In the genomic region with DNA sequence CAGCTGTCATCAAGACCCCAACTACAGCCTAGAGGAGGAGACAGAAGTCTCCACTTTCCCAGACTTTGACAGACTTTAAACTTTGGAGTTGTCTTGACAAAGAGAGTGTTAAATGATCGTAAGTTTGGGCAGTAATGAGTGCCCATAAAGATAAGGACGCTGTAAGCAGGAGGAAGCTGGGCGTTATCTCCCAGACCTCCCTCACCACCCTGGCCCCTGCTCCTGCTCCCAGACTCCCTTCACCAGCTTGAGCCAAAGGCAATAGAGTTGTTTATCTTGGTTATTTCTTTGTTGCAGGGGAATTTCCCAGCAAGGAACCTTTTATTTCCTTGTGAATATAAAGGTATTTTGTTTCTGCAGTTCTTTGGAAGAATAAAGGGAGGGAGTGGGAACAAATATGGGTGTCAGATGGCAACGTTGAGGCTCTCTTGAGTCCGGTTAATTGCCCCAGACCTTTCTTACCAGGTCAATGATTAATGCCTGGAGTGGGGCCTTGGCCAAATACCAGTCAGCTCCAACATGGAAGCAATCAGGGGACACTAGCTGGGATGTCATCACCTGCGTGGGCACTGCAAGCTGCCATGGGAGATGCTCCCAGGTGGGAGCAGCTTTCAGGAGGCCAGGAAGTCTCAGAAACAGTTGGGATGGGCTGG, we compare ENCODE assay signal across 1 cellular context.
TF ChIP-seq lines count a peak whose summit lies in the region.

No MANE protein-coding gene starts in this region.

TF ChIP-seq in K562, 482 proteins besides CTCF, POLR2A, EP300 and RAD21 (continued from another document and continues in another):
- no peak for TF ChIP-seq ZNF586 (CRISPR knock-in tag; conservative IDR thresholded peaks at IDR 0.05)
- TF ChIP-seq, protein P1, sequence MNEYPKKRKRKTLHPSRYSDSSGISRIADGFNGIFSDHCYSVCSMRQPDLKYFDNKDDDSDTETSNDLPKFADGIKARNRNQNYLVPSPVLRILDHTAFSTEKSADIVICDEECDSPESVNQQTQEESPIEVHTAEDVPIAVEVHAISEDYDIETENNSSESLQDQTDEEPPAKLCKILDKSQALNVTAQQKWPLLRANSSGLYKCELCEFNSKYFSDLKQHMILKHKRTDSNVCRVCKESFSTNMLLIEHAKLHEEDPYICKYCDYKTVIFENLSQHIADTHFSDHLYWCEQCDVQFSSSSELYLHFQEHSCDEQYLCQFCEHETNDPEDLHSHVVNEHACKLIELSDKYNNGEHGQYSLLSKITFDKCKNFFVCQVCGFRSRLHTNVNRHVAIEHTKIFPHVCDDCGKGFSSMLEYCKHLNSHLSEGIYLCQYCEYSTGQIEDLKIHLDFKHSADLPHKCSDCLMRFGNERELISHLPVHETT (CRISPR knock-in tag; conservative IDR thresholded peaks at IDR 0.05 in 1 of 2, IDR thresholded peaks at IDR 0.05 in 1 of 2), result peak in 1 of 2 experiments; percentile 61; a peak in 2 of 4 replicates
- TF ChIP-seq, protein P2, sequence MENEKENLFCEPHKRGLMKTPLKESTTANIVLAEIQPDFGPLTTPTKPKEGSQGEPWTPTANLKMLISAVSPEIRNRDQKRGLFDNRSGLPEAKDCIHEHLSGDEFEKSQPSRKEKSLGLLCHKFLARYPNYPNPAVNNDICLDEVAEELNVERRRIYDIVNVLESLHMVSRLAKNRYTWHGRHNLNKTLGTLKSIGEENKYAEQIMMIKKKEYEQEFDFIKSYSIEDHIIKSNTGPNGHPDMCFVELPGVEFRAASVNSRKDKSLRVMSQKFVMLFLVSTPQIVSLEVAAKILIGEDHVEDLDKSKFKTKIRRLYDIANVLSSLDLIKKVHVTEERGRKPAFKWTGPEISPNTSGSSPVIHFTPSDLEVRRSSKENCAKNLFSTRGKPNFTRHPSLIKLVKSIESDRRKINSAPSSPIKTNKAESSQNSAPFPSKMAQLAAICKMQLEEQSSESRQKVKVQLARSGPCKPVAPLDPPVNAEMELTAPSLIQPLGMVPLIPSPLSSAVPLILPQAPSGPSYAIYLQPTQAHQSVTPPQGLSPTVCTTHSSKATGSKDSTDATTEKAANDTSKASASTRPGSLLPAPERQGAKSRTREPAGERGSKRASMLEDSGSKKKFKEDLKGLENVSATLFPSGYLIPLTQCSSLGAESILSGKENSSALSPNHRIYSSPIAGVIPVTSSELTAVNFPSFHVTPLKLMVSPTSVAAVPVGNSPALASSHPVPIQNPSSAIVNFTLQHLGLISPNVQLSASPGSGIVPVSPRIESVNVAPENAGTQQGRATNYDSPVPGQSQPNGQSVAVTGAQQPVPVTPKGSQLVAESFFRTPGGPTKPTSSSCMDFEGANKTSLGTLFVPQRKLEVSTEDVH (IDR thresholded peaks at IDR 0.05; ENCODE audit: low read depth, partially characterized antibody), result no peak
- no peak for TF ChIP-seq HIVEP1 (CRISPR knock-in tag; IDR thresholded peaks at IDR 0.05)
- peak; percentile 34; the same call in 1 of the 2 replicates for TF ChIP-seq MTA2 (IDR thresholded peaks at IDR 0.05; ENCODE audit: low read depth)
- no peak for TF ChIP-seq HSF4 (CRISPR knock-in tag; IDR thresholded peaks at IDR 0.05; ENCODE audit: borderline replicate concordance)
- no peak for TF ChIP-seq HOXB6 (CRISPR knock-in tag; IDR thresholded peaks at IDR 0.05; ENCODE audit: borderline replicate concordance)
- TF ChIP-seq, protein P3, sequence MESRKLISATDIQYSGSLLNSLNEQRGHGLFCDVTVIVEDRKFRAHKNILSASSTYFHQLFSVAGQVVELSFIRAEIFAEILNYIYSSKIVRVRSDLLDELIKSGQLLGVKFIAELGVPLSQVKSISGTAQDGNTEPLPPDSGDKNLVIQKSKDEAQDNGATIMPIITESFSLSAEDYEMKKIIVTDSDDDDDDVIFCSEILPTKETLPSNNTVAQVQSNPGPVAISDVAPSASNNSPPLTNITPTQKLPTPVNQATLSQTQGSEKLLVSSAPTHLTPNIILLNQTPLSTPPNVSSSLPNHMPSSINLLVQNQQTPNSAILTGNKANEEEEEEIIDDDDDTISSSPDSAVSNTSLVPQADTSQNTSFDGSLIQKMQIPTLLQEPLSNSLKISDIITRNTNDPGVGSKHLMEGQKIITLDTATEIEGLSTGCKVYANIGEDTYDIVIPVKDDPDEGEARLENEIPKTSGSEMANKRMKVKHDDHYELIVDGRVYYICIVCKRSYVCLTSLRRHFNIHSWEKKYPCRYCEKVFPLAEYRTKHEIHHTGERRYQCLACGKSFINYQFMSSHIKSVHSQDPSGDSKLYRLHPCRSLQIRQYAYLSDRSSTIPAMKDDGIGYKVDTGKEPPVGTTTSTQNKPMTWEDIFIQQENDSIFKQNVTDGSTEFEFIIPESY (CRISPR knock-in tag; IDR thresholded peaks at IDR 0.05), result no peak
- no peak for TF ChIP-seq PTRF (tag; IDR thresholded peaks at IDR 0.05)
- TF ChIP-seq ZNF121 (CRISPR knock-in tag; conservative IDR thresholded peaks at IDR 0.05), result no peak
- TF ChIP-seq RBM25 (IDR thresholded peaks at IDR 0.05; ENCODE audit: low read depth, low read length, severe bottlenecking), result no peak
- no peak for TF ChIP-seq ERF (CRISPR knock-in tag; IDR thresholded peaks at IDR 0.05)
- TF ChIP-seq BRF1 (IDR thresholded peaks at IDR 0.05; ENCODE audit: borderline replicate concordance, extremely low read depth, insufficient read length), result no peak
- no peak for TF ChIP-seq ILK (tag; IDR thresholded peaks at IDR 0.05; ENCODE audit: borderline replicate concordance, low read depth)
- TF ChIP-seq SLC30A9 (CRISPR knock-in tag; IDR thresholded peaks at IDR 0.05), result no peak
- TF ChIP-seq NCOA4 (IDR thresholded peaks at IDR 0.05; ENCODE audit: partially characterized antibody), result no peak
- TF ChIP-seq SPI1 (IDR thresholded peaks at IDR 0.05; ENCODE audit: borderline replicate concordance, low read depth, low read length), result no peak
- no peak for TF ChIP-seq POLR2H (tag; IDR thresholded peaks at IDR 0.05; ENCODE audit: low read depth)
- no peak for TF ChIP-seq FOXK1 (CRISPR knock-in tag; IDR thresholded peaks at IDR 0.05; ENCODE audit: borderline replicate concordance)
- TF ChIP-seq CTBP1 (IDR thresholded peaks at IDR 0.05; ENCODE audit: borderline replicate concordance), result 0 out of 2 replicates have a peak, but pooled peaks have one; percentile 18
- peak; percentile 76 for TF ChIP-seq MYNN (IDR thresholded peaks at IDR 0.05)
- no peak for TF ChIP-seq MYNN (CRISPR knock-in tag; IDR thresholded peaks at IDR 0.05)
- peak; percentile 47; the same call in 1 of the 2 replicates for TF ChIP-seq TEAD4 (IDR thresholded peaks at IDR 0.05; ENCODE audit: low read length)
- no peak for TF ChIP-seq TEAD4 (CRISPR knock-in tag; IDR thresholded peaks at IDR 0.05; ENCODE audit: borderline replicate concordance)
- no peak for TF ChIP-seq ZBED1 (IDR thresholded peaks at IDR 0.05)
- no peak for TF ChIP-seq KLF1 (tag; IDR thresholded peaks at IDR 0.05)
- no peak for TF ChIP-seq RBM22 (IDR thresholded peaks at IDR 0.05; ENCODE audit: low read depth, low read length, poor library complexity, severe bottlenecking)
- peak; percentile 21; the same call in 1 of the 2 replicates for TF ChIP-seq ETV1 (tag; conservative IDR thresholded peaks at IDR 0.05; ENCODE audit: low read depth)
- no peak for TF ChIP-seq SETDB1 (IDR thresholded peaks at IDR 0.05; ENCODE audit: low read length)
- TF ChIP-seq ZNF57 (CRISPR knock-in tag; IDR thresholded peaks at IDR 0.05), result no peak
- TF ChIP-seq, protein P4, sequence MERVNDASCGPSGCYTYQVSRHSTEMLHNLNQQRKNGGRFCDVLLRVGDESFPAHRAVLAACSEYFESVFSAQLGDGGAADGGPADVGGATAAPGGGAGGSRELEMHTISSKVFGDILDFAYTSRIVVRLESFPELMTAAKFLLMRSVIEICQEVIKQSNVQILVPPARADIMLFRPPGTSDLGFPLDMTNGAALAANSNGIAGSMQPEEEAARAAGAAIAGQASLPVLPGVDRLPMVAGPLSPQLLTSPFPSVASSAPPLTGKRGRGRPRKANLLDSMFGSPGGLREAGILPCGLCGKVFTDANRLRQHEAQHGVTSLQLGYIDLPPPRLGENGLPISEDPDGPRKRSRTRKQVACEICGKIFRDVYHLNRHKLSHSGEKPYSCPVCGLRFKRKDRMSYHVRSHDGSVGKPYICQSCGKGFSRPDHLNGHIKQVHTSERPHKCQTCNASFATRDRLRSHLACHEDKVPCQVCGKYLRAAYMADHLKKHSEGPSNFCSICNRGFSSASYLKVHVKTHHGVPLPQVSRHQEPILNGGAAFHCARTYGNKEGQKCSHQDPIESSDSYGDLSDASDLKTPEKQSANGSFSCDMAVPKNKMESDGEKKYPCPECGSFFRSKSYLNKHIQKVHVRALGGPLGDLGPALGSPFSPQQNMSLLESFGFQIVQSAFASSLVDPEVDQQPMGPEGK (CRISPR knock-in tag; IDR thresholded peaks at IDR 0.05; ENCODE audit: borderline replicate concordance), result no peak
- no peak for TF ChIP-seq SMARCA5 (IDR thresholded peaks at IDR 0.05)
- TF ChIP-seq CAMTA2 (CRISPR knock-in tag; conservative IDR thresholded peaks at IDR 0.05), result no peak
- TF ChIP-seq ZNF140 (CRISPR knock-in tag; IDR thresholded peaks at IDR 0.05), result no peak
- TF ChIP-seq NCOR1 (IDR thresholded peaks at IDR 0.05), result peak; percentile 57
- TF ChIP-seq, protein P5, sequence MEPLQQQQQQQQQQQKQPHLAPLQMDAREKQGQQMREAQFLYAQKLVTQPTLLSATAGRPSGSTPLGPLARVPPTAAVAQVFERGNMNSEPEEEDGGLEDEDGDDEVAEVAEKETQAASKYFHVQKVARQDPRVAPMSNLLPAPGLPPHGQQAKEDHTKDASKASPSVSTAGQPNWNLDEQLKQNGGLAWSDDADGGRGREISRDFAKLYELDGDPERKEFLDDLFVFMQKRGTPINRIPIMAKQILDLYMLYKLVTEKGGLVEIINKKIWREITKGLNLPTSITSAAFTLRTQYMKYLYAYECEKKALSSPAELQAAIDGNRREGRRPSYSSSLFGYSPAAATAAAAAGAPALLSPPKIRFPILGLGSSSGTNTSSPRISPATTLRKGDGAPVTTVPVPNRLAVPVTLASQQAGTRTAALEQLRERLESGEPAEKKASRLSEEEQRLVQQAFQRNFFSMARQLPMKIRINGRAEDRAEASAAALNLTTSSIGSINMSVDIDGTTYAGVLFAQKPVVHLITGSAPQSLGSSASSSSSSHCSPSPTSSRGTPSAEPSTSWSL (CRISPR knock-in tag; IDR thresholded peaks at IDR 0.05; ENCODE audit: borderline replicate concordance), result no peak
- TF ChIP-seq POU5F1 (IDR thresholded peaks at IDR 0.05; ENCODE audit: borderline replicate concordance, low read depth, low read length, partially characterized antibody), result no peak
- no peak for TF ChIP-seq NCOA6 (IDR thresholded peaks at IDR 0.05)
- TF ChIP-seq ELF2 (CRISPR knock-in tag; IDR thresholded peaks at IDR 0.05), result no peak
- TF ChIP-seq TCF3 (CRISPR knock-in tag; IDR thresholded peaks at IDR 0.05), result peak; percentile 66
- TF ChIP-seq ZNF23 (CRISPR knock-in tag; IDR thresholded peaks at IDR 0.05), result no peak
- no peak for TF ChIP-seq ZNF41 (CRISPR knock-in tag; conservative IDR thresholded peaks at IDR 0.05)
- TF ChIP-seq, protein P6, sequence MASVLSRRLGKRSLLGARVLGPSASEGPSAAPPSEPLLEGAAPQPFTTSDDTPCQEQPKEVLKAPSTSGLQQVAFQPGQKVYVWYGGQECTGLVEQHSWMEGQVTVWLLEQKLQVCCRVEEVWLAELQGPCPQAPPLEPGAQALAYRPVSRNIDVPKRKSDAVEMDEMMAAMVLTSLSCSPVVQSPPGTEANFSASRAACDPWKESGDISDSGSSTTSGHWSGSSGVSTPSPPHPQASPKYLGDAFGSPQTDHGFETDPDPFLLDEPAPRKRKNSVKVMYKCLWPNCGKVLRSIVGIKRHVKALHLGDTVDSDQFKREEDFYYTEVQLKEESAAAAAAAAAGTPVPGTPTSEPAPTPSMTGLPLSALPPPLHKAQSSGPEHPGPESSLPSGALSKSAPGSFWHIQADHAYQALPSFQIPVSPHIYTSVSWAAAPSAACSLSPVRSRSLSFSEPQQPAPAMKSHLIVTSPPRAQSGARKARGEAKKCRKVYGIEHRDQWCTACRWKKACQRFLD (CRISPR knock-in tag; IDR thresholded peaks at IDR 0.05), result no peak; the same call in 1 of the 2 replicates
- TF ChIP-seq BCOR (IDR thresholded peaks at IDR 0.05), result no peak
- no peak for TF ChIP-seq TCFL5 (CRISPR knock-in tag; conservative IDR thresholded peaks at IDR 0.05)
- TF ChIP-seq MEIS2 (IDR thresholded peaks at IDR 0.05; ENCODE audit: partially characterized antibody), result no peak
- TF ChIP-seq PYGO2 (tag; IDR thresholded peaks at IDR 0.05), result no peak
- TF ChIP-seq KAT2B (IDR thresholded peaks at IDR 0.05; ENCODE audit: low read depth, low read length), result no peak
- TF ChIP-seq, protein P7, sequence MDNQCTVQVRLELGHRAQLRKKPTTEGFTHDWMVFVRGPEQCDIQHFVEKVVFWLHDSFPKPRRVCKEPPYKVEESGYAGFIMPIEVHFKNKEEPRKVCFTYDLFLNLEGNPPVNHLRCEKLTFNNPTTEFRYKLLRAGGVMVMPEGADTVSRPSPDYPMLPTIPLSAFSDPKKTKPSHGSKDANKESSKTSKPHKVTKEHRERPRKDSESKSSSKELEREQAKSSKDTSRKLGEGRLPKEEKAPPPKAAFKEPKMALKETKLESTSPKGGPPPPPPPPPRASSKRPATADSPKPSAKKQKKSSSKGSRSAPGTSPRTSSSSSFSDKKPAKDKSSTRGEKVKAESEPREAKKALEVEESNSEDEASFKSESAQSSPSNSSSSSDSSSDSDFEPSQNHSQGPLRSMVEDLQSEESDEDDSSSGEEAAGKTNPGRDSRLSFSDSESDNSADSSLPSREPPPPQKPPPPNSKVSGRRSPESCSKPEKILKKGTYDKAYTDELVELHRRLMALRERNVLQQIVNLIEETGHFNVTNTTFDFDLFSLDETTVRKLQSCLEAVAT (IDR thresholded peaks at IDR 0.05), result no peak
- no peak for TF ChIP-seq ELF4 (CRISPR knock-in tag; IDR thresholded peaks at IDR 0.05)
- TF ChIP-seq, protein P8, sequence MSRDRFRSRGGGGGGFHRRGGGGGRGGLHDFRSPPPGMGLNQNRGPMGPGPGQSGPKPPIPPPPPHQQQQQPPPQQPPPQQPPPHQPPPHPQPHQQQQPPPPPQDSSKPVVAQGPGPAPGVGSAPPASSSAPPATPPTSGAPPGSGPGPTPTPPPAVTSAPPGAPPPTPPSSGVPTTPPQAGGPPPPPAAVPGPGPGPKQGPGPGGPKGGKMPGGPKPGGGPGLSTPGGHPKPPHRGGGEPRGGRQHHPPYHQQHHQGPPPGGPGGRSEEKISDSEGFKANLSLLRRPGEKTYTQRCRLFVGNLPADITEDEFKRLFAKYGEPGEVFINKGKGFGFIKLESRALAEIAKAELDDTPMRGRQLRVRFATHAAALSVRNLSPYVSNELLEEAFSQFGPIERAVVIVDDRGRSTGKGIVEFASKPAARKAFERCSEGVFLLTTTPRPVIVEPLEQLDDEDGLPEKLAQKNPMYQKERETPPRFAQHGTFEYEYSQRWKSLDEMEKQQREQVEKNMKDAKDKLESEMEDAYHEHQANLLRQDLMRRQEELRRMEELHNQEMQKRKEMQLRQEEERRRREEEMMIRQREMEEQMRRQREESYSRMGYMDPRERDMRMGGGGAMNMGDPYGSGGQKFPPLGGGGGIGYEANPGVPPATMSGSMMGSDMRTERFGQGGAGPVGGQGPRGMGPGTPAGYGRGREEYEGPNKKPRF (IDR thresholded peaks at IDR 0.05; ENCODE audit: low read depth, low read length), result no peak
- TF ChIP-seq CBX8 (IDR thresholded peaks at IDR 0.05; ENCODE audit: borderline replicate concordance, extremely low read depth, low read depth, low read length, poor library complexity, severe bottlenecking), result no peak
- no peak for TF ChIP-seq PHB (CRISPR knock-in tag; IDR thresholded peaks at IDR 0.05)
